8 cellular contexts compared by ENCODE assay signal in the genomic region with DNA sequence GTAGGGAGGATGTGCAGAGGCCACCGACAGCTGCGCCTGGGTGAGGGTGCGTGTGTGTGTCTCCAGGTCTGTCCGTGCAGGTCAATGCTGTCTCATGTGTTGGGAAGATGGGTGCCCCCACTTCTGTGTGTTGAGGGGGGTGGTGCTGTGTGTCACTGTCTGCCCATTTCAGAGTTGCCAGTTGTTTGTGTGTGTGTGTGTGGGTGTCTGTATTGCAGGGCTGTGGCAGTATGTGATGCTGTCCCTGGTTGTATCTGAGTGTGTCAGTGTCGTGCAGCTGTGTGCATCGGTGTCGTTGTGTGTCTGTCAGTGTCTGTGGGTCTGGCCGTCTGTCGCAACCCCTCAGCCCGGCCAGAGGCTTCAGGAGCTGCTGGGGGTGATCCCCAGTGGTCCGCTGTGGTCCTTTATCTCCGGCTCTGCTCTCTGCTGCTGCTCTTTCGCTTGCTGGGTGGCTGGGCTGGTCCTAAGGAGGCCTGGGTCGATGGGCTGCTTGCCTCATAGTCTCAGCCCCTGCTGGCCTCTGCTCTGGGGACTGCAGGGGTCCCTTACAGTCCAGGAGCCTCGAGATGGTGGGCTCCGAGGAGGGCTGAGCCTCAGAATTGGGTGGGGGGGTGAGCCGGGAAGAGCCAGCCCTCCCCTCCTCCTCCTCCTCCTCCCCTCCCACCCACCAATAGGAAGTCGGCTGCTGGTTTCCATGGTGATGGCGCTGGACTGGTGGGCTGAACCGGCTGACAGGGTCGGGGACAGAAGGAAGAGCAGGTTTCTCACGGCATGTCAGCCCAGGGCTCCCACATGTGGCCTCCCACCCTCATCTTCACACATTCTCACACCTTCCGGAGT.
A peak's percentile ranks its signal among the peaks of the same experiment; 100 is the strongest.
DNase-seq lines count a peak whose midpoint lies in the region; ATAC-seq and TF ChIP-seq lines count a peak whose summit lies in the region.

Gene TSPOAP1, minus strand, starts transcription at position 601 of the 840 bp plus-strand sequence. CDS start 875 bp downstream, outside the sequence.

- peak within 1 kb of the TSS; percentile 98 for H3K27ac ChIP-seq in effector memory CD4-positive, alpha-beta T cell (ENCODE audit: insufficient read depth, low read length, poor library complexity, severe bottlenecking)

- ATAC-seq in HG03354 (IDR thresholded peaks at IDR 0.05; ENCODE audit: poor library complexity, severe bottlenecking, unreplicated experiment), result peak; percentile 26

- peaks cover 23% of the 10 kb centered on the region for H3K36me3 ChIP-seq in effector memory CD4-positive, alpha-beta T cell (ENCODE audit: control insufficient read depth, insufficient read depth, low read length)

- TF ChIP-seq CTCF in GM13977 (IDR thresholded peaks at IDR 0.05; ENCODE audit: extremely low read depth, insufficient read depth, missing control alignments), result no peak

- H3K4me1 ChIP-seq in effector memory CD4-positive, alpha-beta T cell (ENCODE audit: control insufficient read depth, insufficient read depth, low read length, poor library complexity, severe bottlenecking), result peaks cover 29% of the 10 kb centered on the region

- no peaks in the 10 kb centered on the region for H3K27me3 ChIP-seq in effector memory CD4-positive, alpha-beta T cell (replicated peaks; ENCODE audit: control insufficient read depth, insufficient read depth, low read length, poor library complexity, severe bottlenecking)

- no peaks in the 10 kb centered on the region for H3K9me3 ChIP-seq in effector memory CD4-positive, alpha-beta T cell (ENCODE audit: control insufficient read depth, low read length)

- DNase-seq in GM13977 (ENCODE audit: low spot score) (peak; percentile 80), posterior cingulate gyrus (peak in 9 of 10 donors; percentile 54 to 96 (median 81)), NCI-H1694 (lab: John Stamatoyannopoulos, UW) (no peak), NCI-H1930 (lab: John Stamatoyannopoulos, UW) (no peak), putamen (ENCODE audit: low spot score) (no peak)
- DNase-seq in activated CD4-positive, alpha-beta T cell treated with anti-CD3 and anti-CD28 coated beads for 48 hours, result peak; percentile 90
- DNase-seq in effector memory CD4-positive, alpha-beta T cell, result peak; percentile 51 to 60 (median 60)

- in situ Hi-C loops in GM13977 (cut with MboI; ENCODE audit: low pct_unique_long_range_greater_than_20kb, low sequenced_read_pairs, unreplicated experiment), result no loop called here

- H3K4me3 ChIP-seq in effector memory CD4-positive, alpha-beta T cell (ENCODE audit: insufficient read depth, low read depth, low read length, poor library complexity, severe bottlenecking), result peak within 1 kb of the TSS; percentile 98

- intact Hi-C loops in posterior cingulate gyrus (cut with DNase I), result no loop called here

Comparison
In these comparisons a context has a peak if more than half of its experiments do, and no peak if none do; other contexts are left out.
1. DNase-seq: peak in GM13977 (single experiment), activated CD4-positive, alpha-beta T cell treated with anti-CD3 and anti-CD28 coated beads for 48 hours (single experiment), effector memory CD4-positive, alpha-beta T cell (3 of 3) and posterior cingulate gyrus (9 of 10); none in NCI-H1694 (single experiment), NCI-H1930 (0 of 2) and putamen (single experiment).